ENCODE assay signal across 1 cellular context in the genomic region with DNA sequence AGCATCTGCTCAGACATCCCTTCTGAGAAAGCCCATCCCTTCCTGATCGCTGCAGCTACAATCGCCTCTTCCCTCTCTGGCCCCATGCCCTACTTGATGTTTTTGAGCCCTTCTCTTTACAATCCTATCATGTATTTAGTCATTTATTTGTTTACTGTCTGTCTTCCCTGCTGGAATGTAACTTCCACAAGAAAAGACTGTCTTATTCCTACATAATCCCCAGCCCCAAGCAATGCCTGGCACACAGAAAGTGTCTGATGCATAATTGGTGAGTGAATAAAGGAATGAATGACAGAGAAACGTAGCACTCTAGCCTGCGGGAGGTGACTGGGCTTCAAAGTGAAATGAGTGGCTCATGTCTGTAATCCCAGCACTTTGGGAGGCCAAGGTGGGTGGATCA.
TF ChIP-seq lines count a peak whose summit lies in the region.

No MANE protein-coding gene starts in this region.

TF ChIP-seq in HepG2, 621 proteins besides CTCF, POLR2A, EP300 and RAD21:
- TF ChIP-seq ZBTB44 (CRISPR knock-in tag; IDR thresholded peaks at IDR 0.05) (no peak), FOXK2 (IDR thresholded peaks at IDR 0.05) (no peak), SYNCRIP (IDR thresholded peaks at IDR 0.05; ENCODE audit: insufficient read depth, low read depth, low read length) (no peak), ZC3H4 (CRISPR knock-in tag; IDR thresholded peaks at IDR 0.05; ENCODE audit: borderline replicate concordance) (no peak), PLSCR1 (CRISPR knock-in tag; IDR thresholded peaks at IDR 0.05; ENCODE audit: borderline replicate concordance) (no peak), SAFB2 (CRISPR knock-in tag; IDR thresholded peaks at IDR 0.05; ENCODE audit: borderline replicate concordance, low read depth) (no peak), ZNF484 (CRISPR knock-in tag; IDR thresholded peaks at IDR 0.05; ENCODE audit: borderline replicate concordance, low read depth) (no peak), ZNF44 (CRISPR knock-in tag; IDR thresholded peaks at IDR 0.05) (no peak), GFI1 (CRISPR knock-in tag; IDR thresholded peaks at IDR 0.05; ENCODE audit: borderline replicate concordance) (no peak), DR1 (CRISPR knock-in tag; IDR thresholded peaks at IDR 0.05) (no peak), TMF1 (CRISPR knock-in tag; IDR thresholded peaks at IDR 0.05; ENCODE audit: low read depth) (no peak), ATF7-NPFF (CRISPR knock-in tag; IDR thresholded peaks at IDR 0.05; ENCODE audit: low read depth) (no peak), ATF4 (CRISPR knock-in tag; IDR thresholded peaks at IDR 0.05) (no peak), ARNTL (CRISPR knock-in tag; IDR thresholded peaks at IDR 0.05) (no peak), RXRB (CRISPR knock-in tag; IDR thresholded peaks at IDR 0.05; ENCODE audit: borderline replicate concordance) (no peak)
- TF ChIP-seq, protein P1, sequence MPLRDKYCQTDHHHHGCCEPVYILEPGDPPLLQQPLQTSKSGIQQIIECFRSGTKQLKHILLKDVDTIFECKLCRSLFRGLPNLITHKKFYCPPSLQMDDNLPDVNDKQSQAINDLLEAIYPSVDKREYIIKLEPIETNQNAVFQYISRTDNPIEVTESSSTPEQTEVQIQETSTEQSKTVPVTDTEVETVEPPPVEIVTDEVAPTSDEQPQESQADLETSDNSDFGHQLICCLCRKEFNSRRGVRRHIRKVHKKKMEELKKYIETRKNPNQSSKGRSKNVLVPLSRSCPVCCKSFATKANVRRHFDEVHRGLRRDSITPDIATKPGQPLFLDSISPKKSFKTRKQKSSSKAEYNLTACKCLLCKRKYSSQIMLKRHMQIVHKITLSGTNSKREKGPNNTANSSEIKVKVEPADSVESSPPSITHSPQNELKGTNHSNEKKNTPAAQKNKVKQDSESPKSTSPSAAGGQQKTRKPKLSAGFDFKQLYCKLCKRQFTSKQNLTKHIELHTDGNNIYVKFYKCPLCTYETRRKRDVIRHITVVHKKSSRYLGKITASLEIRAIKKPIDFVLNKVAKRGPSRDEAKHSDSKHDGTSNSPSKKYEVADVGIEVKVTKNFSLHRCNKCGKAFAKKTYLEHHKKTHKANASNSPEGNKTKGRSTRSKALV (CRISPR knock-in tag; IDR thresholded peaks at IDR 0.05): no peak
